ENCODE assay signal across 20 cellular contexts in genomic region chr15:78420220-78420619, GRCh38.
"Had no signal": no experiment of that assay in that cellular context is flagged by ENCODE, and none has a peak within 500 bp of the region (broad histone marks: within the 10 kb centered on the region; RNA-seq: fewer than 3 reads in every experiment).

No MANE protein-coding gene starts in this region.

- H3K27ac ChIP-seq: esophagus muscularis mucosa, thoracic aorta, VCaP had no signal

- H3K9me3 ChIP-seq: esophagus muscularis mucosa, mucosa of descending colon, thoracic aorta had no signal

- ATAC-seq: activated naive CD4-positive, alpha-beta T cell treated with anti-CD3 and anti-CD28 coated beads, Interleukin-2, amount 50 U/mL, for 72 hours; activated T-cell treated with anti-CD3 and anti-CD28 coated beads, Interleukin-2, amount 50 U/mL, for 72 hours; left cardiac atrium; left ventricle myocardium superior; mucosa of descending colon; right cardiac atrium; stimulated activated naive CD8-positive, alpha-beta T cell treated with anti-CD3 and anti-CD28 coated beads, Interleukin-15, Interleukin-2, amounts not matched to agents 100 U/mL and 50 U/mL, for 24 hours had no signal

- H3K36me3 ChIP-seq: esophagus muscularis mucosa, thoracic aorta had no signal

- H3K4me3 ChIP-seq: esophagus muscularis mucosa, mucosa of descending colon, thoracic aorta had no signal

- DNase-seq: activated CD4-positive, alpha-beta T cell treated with anti-CD3 and anti-CD28 coated beads for 4 hours; activated CD4-positive, alpha-beta T cell treated with anti-CD3 and anti-CD28 coated beads, Interleukin-2, amount 50 U/mL, for 4 hours; activated naive CD4-positive, alpha-beta T cell; activated T-cell treated with anti-CD3 and anti-CD28 coated beads for 4 hours; activated T-cell treated with anti-CD3 and anti-CD28 coated beads, Interleukin-2, amount 50 U/mL, for 72 hours; anterior cingulate cortex; endodermal cell; foreskin melanocyte; left cardiac atrium; left ventricle myocardium superior; mucosa of descending colon; posterior cingulate gyrus; right cardiac atrium; stimulated activated CD4-positive, alpha-beta T cell treated with anti-CD3 and anti-CD28 coated beads, Interleukin-15, amount 100 ng/mL, for 24 hours; stimulated activated naive CD8-positive, alpha-beta T cell treated with anti-CD3 and anti-CD28 coated beads, Interleukin-15, Interleukin-2, amounts not matched to agents 100 U/mL and 50 U/mL, for 24 hours; trophoblast cell had no signal
